In genomic region chr5:160213537-160213936, GRCh38 we compare ENCODE assay signal across 15 cellular contexts. TPM values are rescaled to one million over a fixed set of nuclear protein-coding genes. Genes with fewer than 3 reads are reported as not detected.
DNase-seq lines count a peak whose midpoint lies in the region; ATAC-seq and TF ChIP-seq lines count a peak whose summit lies in the region.
"Had no signal": no experiment of that assay in that cellular context is flagged by ENCODE, and none has a peak within 500 bp of the region (broad histone marks: within the 10 kb centered on the region; RNA-seq: fewer than 3 reads in every experiment).

No MANE protein-coding gene starts in this region.

- no peak overlapping the region for H3K4me2 ChIP-seq in neural progenitor cell

- intact Hi-C loops in psoas muscle (cut with DNase I) = no loop called here

- no peak overlapping the region for H3K27ac Mint-ChIP-seq in neural progenitor cell
- H3K27ac Mint-ChIP-seq: activated CD4-positive, alpha-beta T cell treated with anti-CD3 and anti-CD28 coated beads, Interleukin-2, amount 10 ng/mL, durations not matched to agents 24 days and 14 days; H9 had no signal

- no peaks in the 10 kb centered on the region for H3K4me1 ChIP-seq in neural progenitor cell
- H3K4me1 ChIP-seq in psoas muscle = no peaks in the 10 kb centered on the region
- H3K4me1 ChIP-seq: SJSA1 had no signal

- H3K4me1 Mint-ChIP-seq in neural progenitor cell = peaks cover 16% of the 10 kb centered on the region
- H3K4me1 Mint-ChIP-seq: activated CD4-positive, alpha-beta T cell treated with anti-CD3 and anti-CD28 coated beads, Interleukin-2, amount 10 ng/mL, durations not matched to agents 24 days and 14 days; H9 had no signal

- H3K27me3 ChIP-seq in neural progenitor cell (no peaks in the 10 kb centered on the region), psoas muscle (ENCODE audit: insufficient read depth in 3 of 3, low read length in 2 of 3) (no peaks in the 10 kb centered on the region)

- no peaks in the 10 kb centered on the region for H3F3A ChIP-seq in neural progenitor cell (ENCODE audit: low read depth)

- H3K9me3 Mint-ChIP-seq in neural progenitor cell = no peaks in the 10 kb centered on the region
- H3K9me3 Mint-ChIP-seq: activated CD4-positive, alpha-beta T cell treated with anti-CD3 and anti-CD28 coated beads, Interleukin-2, amount 10 ng/mL, durations not matched to agents 24 days and 14 days; H9 had no signal

- TF ChIP-seq CTCF in neural progenitor cell (IDR thresholded peaks at IDR 0.05) = no peak
- no peak for TF ChIP-seq CTCF in psoas muscle (IDR thresholded peaks at IDR 0.05)

- H3K9ac ChIP-seq in neural progenitor cell = no peak overlapping the region

- no peaks in the 10 kb centered on the region for H3K36me3 Mint-ChIP-seq in neural progenitor cell

- no peaks in the 10 kb centered on the region for H4K20me1 ChIP-seq in neural progenitor cell (ENCODE audit: low read depth)

- peak; percentile 4 to 54 for DNase-seq in NCI-H524 (lab: John Stamatoyannopoulos, UW)
- DNase-seq in NCI-H524 treated with DMSO at 0.1 percent for 48 hours (lab: John Stamatoyannopoulos, UW) = no peak
- peak; percentile 54 for DNase-seq in NAMALWA (ENCODE audit: low spot score)
- DNase-seq in SHP77 treated with DMSO at 0.1 percent for 48 hours (lab: John Stamatoyannopoulos, UW) = peak; percentile 29
- DNase-seq in neural progenitor cell (ENCODE audit: low spot score) = no peak
- no peak for DNase-seq in psoas muscle
- no peak for DNase-seq in D341Med (ENCODE audit: low spot score)
- DNase-seq: activated CD4-positive, alpha-beta T cell treated with anti-CD3 and anti-CD28 coated beads, Interleukin-2, amount 10 ng/mL, durations not matched to agents 24 days and 14 days; activated gamma-delta T cell treated with Interleukin-2 at 50 U/mL for 16 hours; GDM1; H9; left colon had no signal

- WGBS in psoas muscle, 3 donors = 68 to 73% (median 70%) methylated on average over 5 of the region's 5 CpGs

- ATAC-seq in psoas muscle (no peak), HG03342 (IDR thresholded peaks at IDR 0.05; ENCODE audit: unreplicated experiment) (no peak)
- ATAC-seq: left colon had no signal

- H3K27me3 Mint-ChIP-seq in neural progenitor cell (ENCODE audit: insufficient read depth, low read depth) = peaks cover 3% of the 10 kb centered on the region

- H3K27ac ChIP-seq in neural progenitor cell (no peak overlapping the region), psoas muscle (no peak overlapping the region)
- H3K27ac ChIP-seq: SJSA1 had no signal

- H2AFZ ChIP-seq in neural progenitor cell (replicated peaks) = peak overlapping the region; percentile 46

- H3K36me3 ChIP-seq in neural progenitor cell (no peaks in the 10 kb centered on the region), psoas muscle (ENCODE audit: insufficient read depth in 1 of 2, low read depth in 1 of 2) (no peaks in the 10 kb centered on the region)
- H3K36me3 ChIP-seq: SJSA1 had no signal

- H3K9me3 ChIP-seq in neural progenitor cell (ENCODE audit: low read depth) (no peaks in the 10 kb centered on the region), psoas muscle (no peaks in the 10 kb centered on the region)
- H3K9me3 ChIP-seq: SJSA1 had no signal

- H3K79me2 ChIP-seq in neural progenitor cell (ENCODE audit: low read depth) = no peaks in the 10 kb centered on the region

- H3K4me3 ChIP-seq in neural progenitor cell (no peak overlapping the region), psoas muscle (no peak overlapping the region)
- H3K4me3 ChIP-seq: SJSA1 had no signal

- no peak overlapping the region for H3K4me3 Mint-ChIP-seq in neural progenitor cell
- H3K4me3 Mint-ChIP-seq: activated CD4-positive, alpha-beta T cell treated with anti-CD3 and anti-CD28 coated beads, Interleukin-2, amount 10 ng/mL, durations not matched to agents 24 days and 14 days; H9 had no signal

RNA-seq across cellular contexts. Expression of gene FABP6, which starts 15.8 kb away (rescaled TPM):
- 0.50 and 4.8 TPM in 2 replicates for total RNA-seq in neural progenitor cell (ENCODE audit: low replicate concordance)
- under 1 TPM in 1 of 4 donors, not detected in 3; 0.64 TPM for total RNA-seq in psoas muscle
- polyA plus RNA-seq in psoas muscle = under 1 TPM in 1 of 3 donors, not detected in 2; 0.05 TPM
- total RNA-seq: activated CD4-positive, alpha-beta T cell treated with anti-CD3 and anti-CD28 coated beads, Interleukin-2, amount 10 ng/mL, durations not matched to agents 24 days and 14 days; fibroblast of villous mesenchyme; left colon; SJSA1 had no signal

Comparison
In these comparisons a context has a peak if more than half of its experiments do, and no peak if none do; other contexts are left out.
1. DNase-seq: peak in NCI-H524 (2 of 2), NAMALWA (single experiment) and SHP77 treated with DMSO at 0.1 percent for 48 hours (single experiment); none in NCI-H524 treated with DMSO at 0.1 percent for 48 hours (single experiment), neural progenitor cell (single experiment), psoas muscle (0 of 2) and D341Med (single experiment).